Comparison of ENCODE assay signal across 16 cellular contexts in genomic region chr17:64110436-64111152, GRCh38. TPM values are rescaled to one million over a fixed set of nuclear protein-coding genes. Genes with fewer than 3 reads are reported as not detected.
DNase-seq lines count a peak whose midpoint lies in the region; ATAC-seq and TF ChIP-seq lines count a peak whose summit lies in the region.
"Had no signal": no experiment of that assay in that cellular context is flagged by ENCODE, and none has a peak within 500 bp of the region (broad histone marks: within the 10 kb centered on the region; RNA-seq: fewer than 3 reads in every experiment).

No MANE protein-coding gene starts in this region.

- no peaks in the 10 kb centered on the region for H3K9me3 Mint-ChIP-seq in CD4-positive, alpha-beta T cell
- H3K9me3 Mint-ChIP-seq: immature natural killer cell, neural crest cell had no signal

- H3F3A ChIP-seq in SK-N-SH (replicated peaks; ENCODE audit: insufficient read depth) = no peaks in the 10 kb centered on the region

- no peak overlapping the region for H3K4me3 Mint-ChIP-seq in CD4-positive, alpha-beta T cell
- H3K4me3 Mint-ChIP-seq: neural crest cell had no signal

- no peak for TF ChIP-seq RAD21 in HCT116 (IDR thresholded peaks at IDR 0.05; ENCODE audit: low read depth)
- no peak for TF ChIP-seq RAD21 in SK-N-SH (IDR thresholded peaks at IDR 0.05; ENCODE audit: low read length)

- no peak for ATAC-seq in CD4-positive, alpha-beta T cell (ENCODE audit: poor library complexity)
- ATAC-seq in HCT116 = 0 out of 2 replicates have a peak, but pooled peaks have one; percentile 36
- no peak for ATAC-seq in right lobe of liver

- no peak overlapping the region for H3K9ac ChIP-seq in HCT116 (ENCODE audit: low read length)
- H3K9ac ChIP-seq in SK-N-SH = no peak overlapping the region

- H3K36me3 ChIP-seq in HCT116 (ENCODE audit: control insufficient read depth in 1 of 2, insufficient read depth in 2 of 2, low read length in 2 of 2) = no peaks in the 10 kb centered on the region
- H3K36me3 ChIP-seq in right lobe of liver = no peaks in the 10 kb centered on the region
- no peaks in the 10 kb centered on the region for H3K36me3 ChIP-seq in SK-N-SH (replicated peaks in 1 of 2; ENCODE audit: control insufficient read depth in 1 of 2, insufficient read depth in 2 of 2, low read length in 1 of 2)
- no peaks in the 10 kb centered on the region for H3K36me3 ChIP-seq in sigmoid colon
- H3K36me3 ChIP-seq: colonic mucosa had no signal

- 0 out of 2 replicates have a peak overlapping the region, but pooled peaks have one; percentile 1 for H3K4me2 ChIP-seq in HCT116 (ENCODE audit: low read length)
- no peak overlapping the region for H3K4me2 ChIP-seq in SK-N-SH

- BruUV-seq in HCT116 (replicated peaks; lab: Mats Ljungman, UMichigan) = no TSS peak

- H2AFZ ChIP-seq in HCT116 (ENCODE audit: low read depth, low read length, poor library complexity, severe bottlenecking) (no peak overlapping the region), SK-N-SH (ENCODE audit: low read depth) (no peak overlapping the region)

- no peaks in the 10 kb centered on the region for H3K9me3 ChIP-seq in CD4-positive, alpha-beta T cell (ENCODE audit: control insufficient read depth, low read length)
- H3K9me3 ChIP-seq in HCT116 (ENCODE audit: control insufficient read depth in 1 of 2, insufficient read depth in 1 of 2, low read depth in 1 of 2, low read length in 2 of 2) (no peaks in the 10 kb centered on the region), right lobe of liver (no peaks in the 10 kb centered on the region), SK-N-SH (no peaks in the 10 kb centered on the region), sigmoid colon (no peaks in the 10 kb centered on the region)
- H3K9me3 ChIP-seq: colonic mucosa had no signal

- DNase-seq in CD4-positive, alpha-beta T cell = no peak
- DNase-seq in HCT116 (ENCODE audit: low read depth, low spot score) = no peak
- peak; percentile 34 for DNase-seq in UCSD-AML1 (lab: John Stamatoyannopoulos, UW; ENCODE audit: unreplicated experiment)
- DNase-seq in right lobe of liver = peak in 1 of 3 donors; percentile 25
- no peak for DNase-seq in SK-N-SH
- no peak for DNase-seq in sigmoid colon
- DNase-seq in hypothalamus (lab: John Stamatoyannopoulos, UW) = no peak
- DNase-seq: activated CD4-positive, alpha-beta T cell treated with anti-CD3 and anti-CD28 coated beads, Interleukin-2, amount 50 U/mL, for 48 hours; colonic mucosa; DMS79 treated with DMSO at 0.1 percent for 48 hours; erythroblast; immature natural killer cell; NCI-H2029 treated with DMSO at 0.1 percent for 48 hours; NCI-H748 treated with DMSO at 0.1 percent for 48 hours; substantia nigra had no signal

- no peaks in the 10 kb centered on the region for H3K9me2 ChIP-seq in HCT116 (ENCODE audit: insufficient read depth)
- no peaks in the 10 kb centered on the region for H3K9me2 ChIP-seq in SK-N-SH

- H3K27me3 ChIP-seq in CD4-positive, alpha-beta T cell (ENCODE audit: control insufficient read depth, insufficient read depth, low read length) = no peaks in the 10 kb centered on the region
- H3K27me3 ChIP-seq in HCT116 (ENCODE audit: insufficient read depth, low read length) = no peaks in the 10 kb centered on the region
- no peaks in the 10 kb centered on the region for H3K27me3 ChIP-seq in right lobe of liver
- no peaks in the 10 kb centered on the region for H3K27me3 ChIP-seq in SK-N-SH (ENCODE audit: insufficient read depth)
- no peaks in the 10 kb centered on the region for H3K27me3 ChIP-seq in sigmoid colon
- H3K27me3 ChIP-seq: colonic mucosa had no signal

- RAD21 ChIA-PET in HCT116 (lab: Charles Lee; ENCODE audit: low non-redundant PET in 1 of 2, low total read pairs in 2 of 2, uncharacterized antibody in 2 of 2, unreplicated experiment in 2 of 2) = no interaction called here

- peaks cover 21% of the 10 kb centered on the region for H3K36me3 Mint-ChIP-seq in CD4-positive, alpha-beta T cell (ENCODE audit: low read depth)

- H4K20me1 ChIP-seq in HCT116 (ENCODE audit: insufficient read depth) (no peaks in the 10 kb centered on the region), SK-N-SH (ENCODE audit: insufficient read depth) (no peaks in the 10 kb centered on the region)

- TF ChIP-seq CTCF in CD4-positive, alpha-beta T cell (IDR thresholded peaks at IDR 0.05) = no peak
- TF ChIP-seq CTCF in HCT116 (IDR thresholded peaks at IDR 0.05 in 2 of 3, conservative IDR thresholded peaks at IDR 0.05 in 1 of 3; ENCODE audit: borderline replicate concordance in 1 of 3, insufficient read depth in 1 of 3, low read depth in 2 of 3, low read length in 2 of 3) (no peak), right lobe of liver (IDR thresholded peaks at IDR 0.05) (no peak), SK-N-SH (IDR thresholded peaks at IDR 0.05) (no peak), sigmoid colon (IDR thresholded peaks at IDR 0.05) (no peak)

- TF ChIP-seq EP300 in SK-N-SH (IDR thresholded peaks at IDR 0.05; ENCODE audit: borderline replicate concordance in 1 of 2, low read depth in 1 of 2, low read length in 1 of 2) (no peak), sigmoid colon (IDR thresholded peaks at IDR 0.05) (no peak)

- H3K27me3 Mint-ChIP-seq in CD4-positive, alpha-beta T cell = no peaks in the 10 kb centered on the region

- POLR2A ChIA-PET in CD4-positive, alpha-beta T cell (lab: Charles Lee) = interaction anchor here (1.0 to 1.8 kb wide), 3 partner anchors 11 to 19 kb away, joined by 3 to 4 read pairs (median 3); partner anchors contain the start of gene ERN1
- POLR2A ChIA-PET in HCT116 (lab: Charles Lee) (interaction anchor here (1.6 to 2.1 kb wide), 2 partner anchors 13 to 35 kb away, joined by 4 to 6 read pairs; no protein-coding TSS in a partner anchor), SK-N-SH (lab: Yijun Ruan, JAX) (no interaction called here)

- peaks cover 75% of the 10 kb centered on the region for H3K4me1 Mint-ChIP-seq in CD4-positive, alpha-beta T cell (ENCODE audit: low read depth)

- H3K27ac ChIP-seq in CD4-positive, alpha-beta T cell (ENCODE audit: low read depth, low read length) = no peak overlapping the region
- no peak overlapping the region for H3K27ac ChIP-seq in HCT116 (ENCODE audit: low read depth, low read length)
- H3K27ac ChIP-seq in right lobe of liver = peak overlapping the region in 2 of 3 donors; percentile 51 to 56
- H3K27ac ChIP-seq in SK-N-SH (ENCODE audit: low read depth in 2 of 2, low read length in 1 of 2) = no peak overlapping the region
- no peak overlapping the region for H3K27ac ChIP-seq in sigmoid colon
- H3K27ac ChIP-seq: colonic mucosa had no signal

- H3K79me2 ChIP-seq in HCT116 (ENCODE audit: insufficient read depth, low read length) (peaks cover 9% of the 10 kb centered on the region; the same call in 1 of the 2 replicates), SK-N-SH (ENCODE audit: insufficient read depth) (no peaks in the 10 kb centered on the region)

- intact Hi-C loops in CD4-positive, alpha-beta T cell (cut with DNase I, micrococcal nuclease) = loop anchor here in 1 of 2 experiments (5.0 kb wide), 1 partner anchor 33 kb away; no protein-coding TSS in a partner anchor
- intact Hi-C loops in HCT116 (cut with micrococcal nuclease) = no loop called here
- intact Hi-C loops in right lobe of liver (cut with DNase I) = no loop called here
- intact Hi-C loops in sigmoid colon (cut with DNase I) = no loop called here

- no peak for TF ChIP-seq POLR2A in HCT116 (IDR thresholded peaks at IDR 0.05; ENCODE audit: borderline replicate concordance, extremely low read depth, insufficient read depth, insufficient read length)
- TF ChIP-seq POLR2A in right lobe of liver (IDR thresholded peaks at IDR 0.05) = no peak
- TF ChIP-seq POLR2A in sigmoid colon (IDR thresholded peaks at IDR 0.05) = no peak

- H3K27ac Mint-ChIP-seq in CD4-positive, alpha-beta T cell = peak overlapping the region; percentile 84

- WGBS in right lobe of liver (ENCODE audit: insufficient coverage, low coverage, low lambda C conversion rate, missing lambda C conversion rate) = 56% methylated on average over 12 of the region's 12 CpGs
- 93% methylated on average over 12 of the region's 12 CpGs for WGBS in SK-N-SH (ENCODE audit: low lambda C conversion rate)
- 79 to 93% methylated on average over 12 of the region's 12 CpGs for WGBS in sigmoid colon, 2 donors

- no peak overlapping the region for H3K4me3 ChIP-seq in HCT116 (replicated peaks in 1 of 2; ENCODE audit: low read depth in 1 of 2, low read length in 2 of 2)
- H3K4me3 ChIP-seq in right lobe of liver = no peak overlapping the region
- no peak overlapping the region for H3K4me3 ChIP-seq in SK-N-SH (ENCODE audit: low read depth in 2 of 2, low read length in 1 of 2)
- H3K4me3 ChIP-seq in sigmoid colon = no peak overlapping the region
- H3K4me3 ChIP-seq: colonic mucosa had no signal

- CTCF ChIA-PET in CD4-positive, alpha-beta T cell (lab: Charles Lee) = interaction anchor here (1.2 kb wide), 1 partner anchor 23 kb away, joined by 4 read pairs; no protein-coding TSS in a partner anchor
- CTCF ChIA-PET in HCT116 (lab: Charles Lee) = interaction anchor here (2.1 kb wide), 1 partner anchor 23 kb away, joined by 6 read pairs; no protein-coding TSS in a partner anchor
- CTCF ChIA-PET in SK-N-SH (lab: Yijun Ruan, JAX) = interaction anchor here (1.0 to 4.3 kb wide), 5 partner anchors 11 to 308 kb away, joined by 3 to 17 read pairs (median 3); no protein-coding TSS in a partner anchor

- H3K4me1 ChIP-seq in HCT116 (ENCODE audit: control insufficient read depth in 1 of 2, insufficient read depth in 2 of 2, low read length in 2 of 2) (peaks cover 7 to 13% of the 10 kb centered on the region in 2 experiments; a peak in 3 of 4 replicates), right lobe of liver (peaks cover 2 to 66% (median 20%) of the 10 kb centered on the region in 4 donors), SK-N-SH (ENCODE audit: control insufficient read depth in 1 of 2, insufficient read depth in 2 of 2, low read depth in 1 of 2, low read length in 1 of 2) (no peaks in the 10 kb centered on the region), sigmoid colon (peaks cover 0 to 9% (median 2%) of the 10 kb centered on the region in 4 donors)

TF ChIP-seq in HCT116, 20 proteins besides CTCF, POLR2A, EP300 and RAD21 (continues in another document):
- no peak for TF ChIP-seq ZFX (IDR thresholded peaks at IDR 0.05)
- TF ChIP-seq ZNF274 (IDR thresholded peaks at IDR 0.05; ENCODE audit: low read depth, low read length) = no peak
- no peak for TF ChIP-seq JUND (IDR thresholded peaks at IDR 0.05)
- TF ChIP-seq SRF (IDR thresholded peaks at IDR 0.05; ENCODE audit: low read depth) = no peak; the same call in 1 of the 2 replicates

TF ChIP-seq in SK-N-SH, 30 proteins besides CTCF, POLR2A, EP300 and RAD21 (continues in another document):
- TF ChIP-seq TAF1 (IDR thresholded peaks at IDR 0.05; ENCODE audit: borderline replicate concordance, low read depth, low read length) = no peak
- no peak for TF ChIP-seq TEAD4 (IDR thresholded peaks at IDR 0.05; ENCODE audit: borderline replicate concordance, insufficient read depth)
- no peak for TF ChIP-seq YY1 (IDR thresholded peaks at IDR 0.05; ENCODE audit: low read depth)

RNA-seq across cellular contexts. Expression of gene ERN1, which starts 19.4 kb away (rescaled TPM):
- total RNA-seq in CD4-positive, alpha-beta T cell = 10 to 100 TPM; 62.7 to 67.8 TPM
- total RNA-seq in HCT116 (2021; ENCODE audit: unreplicated experiment) (28.2 TPM), right lobe of liver (10 to 100 TPM; 22.7 to 47.6 (median 28.7) TPM), sigmoid colon (1 to 10 TPM; 7.1 to 9.4 (median 8.2) TPM)
- 10.8 and 11.2 TPM in 2 replicates for polyA plus RNA-seq in HCT116 (2012)
- polyA plus RNA-seq in SK-N-SH (2012; rRNA removed) (6.9 and 7.3 TPM in 2 replicates), sigmoid colon (1 to 10 TPM; 1.2 to 8.3 (median 1.6) TPM)
- polyA plus RNA-seq in SK-N-SH (2012; cell fraction: cytosol; rRNA removed) = 5.2 and 6.2 TPM in 2 replicates
- 11.4 and 12.2 TPM in 2 replicates for polyA plus RNA-seq in SK-N-SH (2012; cell fraction: nucleus; rRNA removed)

Comparison
In these comparisons a context has a peak if more than half of its experiments do, and no peak if none do; other contexts are left out.
1. H3K27ac ChIP-seq: peak in right lobe of liver (2 of 3); none in CD4-positive, alpha-beta T cell (single experiment), HCT116 (single experiment), SK-N-SH (0 of 2) and sigmoid colon (0 of 4).